In the genomic region with DNA sequence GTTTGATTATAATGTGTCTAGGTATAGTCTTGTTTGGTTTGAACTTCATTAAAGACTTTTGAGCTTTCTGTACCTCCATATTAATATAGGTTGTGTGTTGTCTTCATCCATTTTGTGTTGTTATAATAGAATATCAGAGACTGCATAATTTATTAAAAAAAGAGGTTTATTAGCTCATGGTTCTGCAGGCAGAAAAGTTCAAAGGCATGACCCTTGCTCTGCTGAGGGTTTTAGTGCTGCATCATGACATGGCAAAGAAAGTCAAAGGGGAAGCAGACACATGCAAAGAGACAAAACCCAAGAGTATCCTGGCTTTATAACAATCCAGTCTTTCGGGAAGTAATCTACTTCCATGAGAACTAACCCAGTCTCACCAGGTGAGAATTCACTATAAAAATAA, we compare ENCODE assay signal across 35 cellular contexts.
"Had no signal": no experiment of that assay in that cellular context is flagged by ENCODE, and none has a peak within 500 bp of the region (broad histone marks: within the 10 kb centered on the region; RNA-seq: fewer than 3 reads in every experiment).

No MANE protein-coding gene starts in this region.

- H3K9me3 ChIP-seq: MG63 had no signal

- H3K36me3 ChIP-seq: MG63 had no signal

- DNase-seq: Kasumi-1, MG63, MM.1S, MV-4-11, NCI-H1048, NCI-H1092, NCI-H1092 treated with DMSO at 0.1 percent for 48 hours, NCI-H1105 treated with DMSO at 0.1 percent for 48 hours, NCI-H1417, NCI-H1417 treated with DMSO at 0.1 percent for 48 hours, NCI-H1436, NCI-H1436 treated with DMSO at 0.1 percent for 48 hours, NCI-H146, NCI-H1694, NCI-H1694 treated with DMSO at 0.1 percent for 48 hours, NCI-H187, NCI-H187 treated with DMSO at 0.1 percent for 48 hours, NCI-H1930, NCI-H2029, NCI-H2029 treated with DMSO at 0.1 percent for 48 hours, NCI-H2081, NCI-H2081 treated with DMSO at 0.1 percent for 48 hours, NCI-H2107, NCI-H2171, NCI-H2171 treated with DMSO at 0.1 percent for 48 hours, NCI-H2227 treated with DMSO at 0.1 percent for 48 hours, NCI-H226, NCI-H345, NCI-H446, NCI-H446 treated with DMSO at 0.1 percent for 48 hours, NCI-H510A, NCI-H510A treated with DMSO at 0.1 percent for 48 hours, NCI-H524, NCI-H524 treated with DMSO at 0.1 percent for 48 hours, NCI-H526 had no signal

- H3K27me3 ChIP-seq: MG63 had no signal

- H3K4me3 ChIP-seq: MG63 had no signal
